In the genomic region with DNA sequence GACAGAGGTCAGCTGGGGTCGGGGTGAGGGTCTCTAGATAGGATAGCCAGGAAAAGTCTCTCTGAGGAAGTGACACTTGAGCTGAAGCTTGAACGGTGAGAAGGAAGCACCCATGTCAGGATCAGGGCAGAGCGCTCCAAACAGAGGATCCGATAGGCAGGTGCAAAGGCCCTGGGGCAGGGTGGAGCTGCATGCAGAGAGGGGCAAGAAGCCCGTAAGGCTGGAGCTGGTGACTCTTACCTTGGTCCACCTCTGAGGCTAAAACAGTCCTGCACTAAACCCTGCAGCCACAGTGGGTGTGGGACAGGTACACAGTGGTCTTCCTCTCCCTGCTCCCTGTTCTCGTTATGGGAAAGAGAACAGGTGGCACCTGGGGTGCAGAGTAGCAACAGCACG, we compare ENCODE assay signal across 2 cellular contexts.
TF ChIP-seq lines count a peak whose summit lies in the region.

No MANE protein-coding gene starts in this region.

TF ChIP-seq in HEK293, 187 proteins besides CTCF, POLR2A, EP300 and RAD21 (continued from another document):
- TF ChIP-seq, protein P1, sequence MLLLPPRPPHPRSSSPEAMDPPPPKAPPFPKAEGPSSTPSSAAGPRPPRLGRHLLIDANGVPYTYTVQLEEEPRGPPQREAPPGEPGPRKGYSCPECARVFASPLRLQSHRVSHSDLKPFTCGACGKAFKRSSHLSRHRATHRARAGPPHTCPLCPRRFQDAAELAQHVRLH (tag by site-specific recombination; IDR thresholded peaks at IDR 0.05), result no peak
- TF ChIP-seq ZNF610 (tag by site-specific recombination; IDR thresholded peaks at IDR 0.05; ENCODE audit: borderline replicate concordance), result no peak
- peak; percentile 72 for TF ChIP-seq ZNF623 (tag by site-specific recombination; IDR thresholded peaks at IDR 0.05)
- TF ChIP-seq ZNF558 (tag by site-specific recombination; IDR thresholded peaks at IDR 0.05), result no peak
- TF ChIP-seq, protein P2, sequence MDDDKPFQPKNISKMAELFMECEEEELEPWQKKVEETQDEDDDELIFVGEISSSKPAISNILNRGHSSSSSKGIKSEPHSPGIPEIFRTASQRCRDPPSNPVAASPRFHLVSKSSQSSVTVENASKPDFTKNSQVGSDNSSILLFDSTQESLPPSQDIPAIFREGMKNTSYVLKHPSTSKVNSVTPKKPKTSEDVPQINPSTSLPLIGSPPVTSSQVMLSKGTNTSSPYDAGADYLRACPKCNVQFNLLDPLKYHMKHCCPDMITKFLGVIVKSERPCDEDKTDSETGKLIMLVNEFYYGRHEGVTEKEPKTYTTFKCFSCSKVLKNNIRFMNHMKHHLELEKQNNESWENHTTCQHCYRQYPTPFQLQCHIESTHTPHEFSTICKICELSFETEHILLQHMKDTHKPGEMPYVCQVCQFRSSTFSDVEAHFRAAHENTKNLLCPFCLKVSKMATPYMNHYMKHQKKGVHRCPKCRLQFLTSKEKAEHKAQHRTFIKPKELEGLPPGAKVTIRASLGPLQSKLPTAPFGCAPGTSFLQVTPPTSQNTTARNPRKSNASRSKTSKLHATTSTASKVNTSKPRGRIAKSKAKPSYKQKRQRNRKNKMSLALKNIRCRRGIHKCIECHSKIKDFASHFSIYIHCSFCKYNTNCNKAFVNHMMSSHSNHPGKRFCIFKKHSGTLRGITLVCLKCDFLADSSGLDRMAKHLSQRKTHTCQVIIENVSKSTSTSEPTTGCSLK (tag by site-specific recombination; IDR thresholded peaks at IDR 0.05), result no peak

TF ChIP-seq in K562, 482 proteins besides CTCF, POLR2A, EP300 and RAD21 (continued from another document):
- TF ChIP-seq, protein P3, sequence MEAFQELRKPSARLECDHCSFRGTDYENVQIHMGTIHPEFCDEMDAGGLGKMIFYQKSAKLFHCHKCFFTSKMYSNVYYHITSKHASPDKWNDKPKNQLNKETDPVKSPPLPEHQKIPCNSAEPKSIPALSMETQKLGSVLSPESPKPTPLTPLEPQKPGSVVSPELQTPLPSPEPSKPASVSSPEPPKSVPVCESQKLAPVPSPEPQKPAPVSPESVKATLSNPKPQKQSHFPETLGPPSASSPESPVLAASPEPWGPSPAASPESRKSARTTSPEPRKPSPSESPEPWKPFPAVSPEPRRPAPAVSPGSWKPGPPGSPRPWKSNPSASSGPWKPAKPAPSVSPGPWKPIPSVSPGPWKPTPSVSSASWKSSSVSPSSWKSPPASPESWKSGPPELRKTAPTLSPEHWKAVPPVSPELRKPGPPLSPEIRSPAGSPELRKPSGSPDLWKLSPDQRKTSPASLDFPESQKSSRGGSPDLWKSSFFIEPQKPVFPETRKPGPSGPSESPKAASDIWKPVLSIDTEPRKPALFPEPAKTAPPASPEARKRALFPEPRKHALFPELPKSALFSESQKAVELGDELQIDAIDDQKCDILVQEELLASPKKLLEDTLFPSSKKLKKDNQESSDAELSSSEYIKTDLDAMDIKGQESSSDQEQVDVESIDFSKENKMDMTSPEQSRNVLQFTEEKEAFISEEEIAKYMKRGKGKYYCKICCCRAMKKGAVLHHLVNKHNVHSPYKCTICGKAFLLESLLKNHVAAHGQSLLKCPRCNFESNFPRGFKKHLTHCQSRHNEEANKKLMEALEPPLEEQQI (IDR thresholded peaks at IDR 0.05), result no peak
- no peak for TF ChIP-seq SOX6 (IDR thresholded peaks at IDR 0.05)
- TF ChIP-seq BCOR (IDR thresholded peaks at IDR 0.05), result peak; percentile 85
- no peak for TF ChIP-seq ZKSCAN8 (CRISPR knock-in tag; IDR thresholded peaks at IDR 0.05)
- TF ChIP-seq SMARCA5 (IDR thresholded peaks at IDR 0.05), result 0 out of 2 replicates have a peak, but pooled peaks have one; percentile 33
- TF ChIP-seq PCBP2 (IDR thresholded peaks at IDR 0.05; ENCODE audit: low read depth, low read length, poor library complexity, severe bottlenecking), result no peak
- TF ChIP-seq PRPF4 (IDR thresholded peaks at IDR 0.05; ENCODE audit: insufficient read depth, low read depth, low read length, poor library complexity, severe bottlenecking), result no peak
